Comparison of ENCODE assay signal across 8 cellular contexts in genomic region chr1:145281037-145281727, GRCh38. TPM values are rescaled to one million over a fixed set of nuclear protein-coding genes. Genes with fewer than 3 reads are reported as not detected.
DNase-seq lines count a peak whose midpoint lies in the region; ATAC-seq and TF ChIP-seq lines count a peak whose summit lies in the region.
"Not testable (repeated sequence)": the region's sequence is repeated elsewhere in the genome, so short reads cannot be mapped to it uniquely, and the experiment has no call there.

No MANE protein-coding gene starts in this region.

- TF ChIP-seq POLR2A in GM18505 (IDR thresholded peaks at IDR 0.05; ENCODE audit: borderline replicate concordance, extremely low read depth, insufficient read depth, insufficient read length) (peak; percentile 98), transverse colon (IDR thresholded peaks at IDR 0.05) (peak; percentile 99)

- H3K27ac ChIP-seq in transverse colon: peak overlapping the region; percentile 79 to 85 (median 82)

- TF ChIP-seq CTCF in transverse colon (IDR thresholded peaks at IDR 0.05): not testable (repeated sequence)

- ATAC-seq in GM18505 (IDR thresholded peaks at IDR 0.05; ENCODE audit: unreplicated experiment): peak; percentile 80
- ATAC-seq in HG02884 (IDR thresholded peaks at IDR 0.05; ENCODE audit: unreplicated experiment): peak; percentile 84

- in situ Hi-C loops in transverse colon (cut with MboI; ENCODE audit: low pct_ligation_motif_present in 1 of 4, low pct_unique_long_range_greater_than_20kb in 1 of 4, low sequenced_read_pairs in 3 of 4): not testable (repeated sequence)

- not testable (repeated sequence) for H3K9me3 ChIP-seq in adipocyte (ENCODE audit: control insufficient read depth, low read length); transverse colon

- H3K36me3 ChIP-seq in adipocyte (ENCODE audit: control insufficient read depth, insufficient read depth, low read length, severe bottlenecking); transverse colon: not testable (repeated sequence)

- peak; percentile 96 for DNase-seq in NCI-H1694 treated with DMSO at 0.1 percent for 48 hours (lab: John Stamatoyannopoulos, UW)
- peak; percentile 77 for DNase-seq in T follicular helper cell (ENCODE audit: low read depth)
- DNase-seq in adipocyte (ENCODE audit: low read depth): peak; percentile 88
- DNase-seq in cardiac septum (ENCODE audit: low spot score): peak; percentile 77
- DNase-seq in posterior vena cava (ENCODE audit: low spot score): peak; percentile 92
- peak; percentile 90 for DNase-seq in transverse colon

- H3K4me3 ChIP-seq in adipocyte (ENCODE audit: low read length) (peak overlapping the region; percentile 79), transverse colon (peak overlapping the region in 3 of 4 donors; percentile 31 to 46 (median 31))

- not testable (repeated sequence) for TF ChIP-seq EP300 in transverse colon (IDR thresholded peaks at IDR 0.05; ENCODE audit: low read depth)

- H3K9ac ChIP-seq in adipocyte (ENCODE audit: low read length): peak overlapping the region; percentile 76

- intact Hi-C loops in cardiac septum (cut with DNase I); posterior vena cava (cut with DNase I); transverse colon (cut with DNase I; ENCODE audit: low total_unique reads): not testable (repeated sequence)

- not testable (repeated sequence) for H3K4me1 ChIP-seq in adipocyte (ENCODE audit: control insufficient read depth, insufficient read depth, low read length); transverse colon

- 0% methylated on average over 9 to 31 of the region's 34 CpGs for WGBS in transverse colon (ENCODE audit: low coverage in 1 of 2), 2 donors

- H3K27me3 ChIP-seq in adipocyte (replicated peaks; ENCODE audit: control insufficient read depth, insufficient read depth, low read length); transverse colon: not testable (repeated sequence)

RNA-seq across cellular contexts. Expression of gene PPIAL4D, which starts 39.2 kb away (rescaled TPM):
- total RNA-seq in cardiac septum: not detected
- total RNA-seq in posterior vena cava: not detected
- total RNA-seq in transverse colon: not detected

Comparison
In these comparisons a context has a peak if more than half of its experiments do, and no peak if none do; other contexts are left out.
1. Peak in every context shown above with its lines: DNase-seq, ATAC-seq, H3K4me3 ChIP-seq and H3K27ac ChIP-seq.